Comparison of ENCODE assay signal across 8 cellular contexts in genomic region chr1:110084226-110085078, GRCh38. TPM values are rescaled to one million over a fixed set of nuclear protein-coding genes. Genes with fewer than 3 reads are reported as not detected.
DNase-seq lines count a peak whose midpoint lies in the region; ATAC-seq and TF ChIP-seq lines count a peak whose summit lies in the region.

No MANE protein-coding gene starts in this region.

- H3K4me3 ChIP-seq in GM08714 (ENCODE audit: low read length) (peak overlapping the region; percentile 41; the same call in 1 of the 2 replicates), NT2/D1 (ENCODE audit: insufficient read length, low read depth) (peak overlapping the region; percentile 36), coronary artery (peak overlapping the region; percentile 86), right lobe of liver (peak overlapping the region; percentile 58 to 63 (median 62))

- ATAC-seq in right lobe of liver (peak; percentile 69 to 81 (median 76)), HG03280 (IDR thresholded peaks at IDR 0.05; ENCODE audit: unreplicated experiment) (no peak)

- H3K27me3 Mint-ChIP-seq in stimulated activated naive CD8-positive, alpha-beta T cell treated with anti-CD3 and anti-CD28 coated beads, Interleukin-15, Interleukin-2, amounts not matched to agents 100 ng/mL and 50 ng/mL, for 24 hours: peaks cover 62% of the 10 kb centered on the region

- H3K4me1 Mint-ChIP-seq in stimulated activated naive CD8-positive, alpha-beta T cell treated with anti-CD3 and anti-CD28 coated beads, Interleukin-15, Interleukin-2, amounts not matched to agents 100 ng/mL and 50 ng/mL, for 24 hours (ENCODE audit: low read depth): peaks cover 16% of the 10 kb centered on the region

- H3K36me3 ChIP-seq in NT2/D1 (ENCODE audit: insufficient read depth, insufficient read length, low read length) (no peaks in the 10 kb centered on the region), right lobe of liver (no peaks in the 10 kb centered on the region)

- no peaks in the 10 kb centered on the region for H3K9me3 Mint-ChIP-seq in stimulated activated naive CD8-positive, alpha-beta T cell treated with anti-CD3 and anti-CD28 coated beads, Interleukin-15, Interleukin-2, amounts not matched to agents 100 ng/mL and 50 ng/mL, for 24 hours

- H3K9me3 ChIP-seq in NT2/D1 (ENCODE audit: insufficient read depth, low read length) (peaks cover 4% of the 10 kb centered on the region; the same call in 1 of the 2 replicates), right lobe of liver (no peaks in the 10 kb centered on the region)

- H3K27ac Mint-ChIP-seq in stimulated activated naive CD8-positive, alpha-beta T cell treated with anti-CD3 and anti-CD28 coated beads, Interleukin-15, Interleukin-2, amounts not matched to agents 100 ng/mL and 50 ng/mL, for 24 hours: no peak overlapping the region

- H3K27ac ChIP-seq in coronary artery (peak overlapping the region; percentile 76 to 87), right lobe of liver (no peak overlapping the region)

- no peaks in the 10 kb centered on the region for H3K36me3 Mint-ChIP-seq in stimulated activated naive CD8-positive, alpha-beta T cell treated with anti-CD3 and anti-CD28 coated beads, Interleukin-15, Interleukin-2, amounts not matched to agents 100 ng/mL and 50 ng/mL, for 24 hours (ENCODE audit: low read depth)

- DNase-seq in NT2/D1 (ENCODE audit: low read depth, low spot score) (no peak), coronary artery (ENCODE audit: low spot score) (no peak), right lobe of liver (peak in 1 of 3 donors; percentile 61), foreskin melanocyte (no peak), G401 (ENCODE audit: low spot score) (no peak)

- H3K27me3 ChIP-seq in NT2/D1 (ENCODE audit: insufficient read depth, insufficient read length) (peaks cover 87% of the 10 kb centered on the region), right lobe of liver (no peaks in the 10 kb centered on the region)

- H3K4me1 ChIP-seq in NT2/D1 (ENCODE audit: insufficient read depth, insufficient read length) (peaks cover 15% of the 10 kb centered on the region), right lobe of liver (peaks cover 0 to 13% (median 0%) of the 10 kb centered on the region in 4 donors)

- H3K9ac ChIP-seq in NT2/D1 (ENCODE audit: insufficient read length, low read depth): peak overlapping the region; percentile 73

- intact Hi-C loops in right lobe of liver (cut with DNase I): no loop called here

- TF ChIP-seq CTCF in coronary artery (IDR thresholded peaks at IDR 0.05) (no peak), right lobe of liver (IDR thresholded peaks at IDR 0.05) (no peak)

- in situ Hi-C loops in G401 (cut with HindIII; ENCODE audit: low sequenced_read_pairs): no loop called here

- WGBS in right lobe of liver (ENCODE audit: insufficient coverage, low coverage, low lambda C conversion rate, missing lambda C conversion rate): 11% methylated on average over 21 of the region's 72 CpGs

- no peak for TF ChIP-seq POLR2A in right lobe of liver (IDR thresholded peaks at IDR 0.05)

- peak overlapping the region; percentile 75 for H3K4me3 Mint-ChIP-seq in stimulated activated naive CD8-positive, alpha-beta T cell treated with anti-CD3 and anti-CD28 coated beads, Interleukin-15, Interleukin-2, amounts not matched to agents 100 ng/mL and 50 ng/mL, for 24 hours

RNA-seq across cellular contexts. Expression of gene ALX3, which starts 14.0 kb away (rescaled TPM):
- total RNA-seq in right lobe of liver: not detected
- not detected in 2 replicates for total RNA-seq in G401 (2014; rRNA removed; shearing (Covaris generic))

RNA-seq across cellular contexts. Expression of gene UBL4B, which starts 27.8 kb away (rescaled TPM):
- total RNA-seq in right lobe of liver: not detected
- not detected in 2 replicates for total RNA-seq in G401 (2014; rRNA removed; shearing (Covaris generic))

RNA-seq across cellular contexts. Expression of gene STRIP1, which starts 50.0 kb away (rescaled TPM):
- 10 to 100 TPM in 5 of 6 experiments, 1 to 10 TPM in 1; 9.9 to 15.5 (median 12.4) TPM for total RNA-seq in right lobe of liver
- 28.1 and 28.3 TPM in 2 replicates for total RNA-seq in G401 (2014; rRNA removed; shearing (Covaris generic))

Comparison
In these comparisons a context has a peak if more than half of its experiments do, and no peak if none do; other contexts are left out.
1. H3K4me3 ChIP-seq: peak in every context shown above with its lines; median percentile 86 in coronary artery; 62 in right lobe of liver; 41 in GM08714; 36 in NT2/D1.
2. H3K27ac ChIP-seq: peak in coronary artery (2 of 2); none in right lobe of liver (0 of 3).